ENCODE assay signal across 32 cellular contexts in genomic region chr4:36461344-36461743, GRCh38.
"Had no signal": no experiment of that assay in that cellular context is flagged by ENCODE, and none has a peak within 500 bp of the region (broad histone marks: within the 10 kb centered on the region; RNA-seq: fewer than 3 reads in every experiment).

No MANE protein-coding gene starts in this region.

- H3K27me3 ChIP-seq: adrenal gland, ascending aorta, body of pancreas, brain microvascular endothelial cell, breast epithelium, cardiac muscle cell had no signal

- H3K9me3 ChIP-seq: adrenal gland, ascending aorta, body of pancreas, breast epithelium had no signal

- DNase-seq: activated effector memory CD4-positive, alpha-beta T cell treated with anti-CD3 and anti-CD28 coated beads, Interleukin-2, amount 50 U/mL, for 16 hours; activated effector memory CD4-positive, alpha-beta T cell treated with Interleukin-2 at 50 U/mL for 16 hours; activated gamma-delta T cell; activated gamma-delta T cell treated with Interleukin-2 at 50 U/mL for 16 hours; activated naive CD4-positive, alpha-beta T cell; activated naive CD4-positive, alpha-beta T cell treated with anti-CD3 and anti-CD28 coated beads for 36 hours; activated naive CD4-positive, alpha-beta T cell treated with anti-CD3 and anti-CD28 coated beads, Interleukin-2, amount 10 ng/mL, durations not matched to agents 7 days and 5 days; activated naive CD4-positive, alpha-beta T cell treated with anti-CD3 and anti-CD28 coated beads, Interleukin-2, amount 50 U/mL, for 16 hours; activated naive CD4-positive, alpha-beta T cell treated with Interleukin-2 at 50 U/mL for 16 hours; activated naive CD8-positive, alpha-beta T cell treated with anti-CD3 and anti-CD28 coated beads for 36 hours; activated naive CD8-positive, alpha-beta T cell treated with anti-CD3 and anti-CD28 coated beads, Interleukin-2, amount 10 ng/mL, durations not matched to agents 7 days and 5 days; activated naive CD8-positive, alpha-beta T cell treated with anti-CD3 and anti-CD28 coated beads, Interleukin-2, amount 50 U/mL, for 24 hours; activated T-cell treated with anti-CD3 and anti-CD28 coated beads, Interleukin-2, amount 50 U/mL, for 1 hour; activated T-cell treated with anti-CD3 and anti-CD28 coated beads, Interleukin-2, amount 50 U/mL, for 24 hours; activated T-cell treated with anti-CD3 and anti-CD28 coated beads, Interleukin-2, amount 50 U/mL, for 4 hours; activated T-cell treated with anti-CD3 and anti-CD28 coated beads, Interleukin-2, amount 50 U/mL, for 48 hours; activated T-cell treated with anti-CD3 and anti-CD28 coated beads, Interleukin-2, amount 50 U/mL, for 72 hours; adrenal gland; amniotic stem cell; amygdala; anterior cingulate cortex; aorta; body of pancreas; brain microvascular endothelial cell; caudate nucleus; central memory CD4-positive, alpha-beta T cell; cerebellar nuclear complex had no signal

- H3K4me3 ChIP-seq: adrenal gland, ascending aorta, body of pancreas, breast epithelium, cardiac muscle cell had no signal

- H3K4me1 ChIP-seq: adrenal gland, ascending aorta, body of pancreas, breast epithelium had no signal

- ATAC-seq: activated naive CD4-positive, alpha-beta T cell treated with anti-CD3 and anti-CD28 coated beads, Interleukin-2, amount 50 U/mL, for 72 hours; activated naive CD8-positive, alpha-beta T cell treated with anti-CD3 and anti-CD28 coated beads, Interleukin-2, amount 50 U/mL, for 24 hours; activated T-cell treated with anti-CD3 and anti-CD28 coated beads, Interleukin-2, amount 50 U/mL, for 4 hours; activated T-cell treated with anti-CD3 and anti-CD28 coated beads, Interleukin-2, amount 50 U/mL, for 72 hours; activated T-helper 17 cell treated with anti-CD3 and anti-CD28 coated beads, Interleukin-2, amount 50 U/mL, for 72 hours; body of pancreas had no signal

- H3K36me3 ChIP-seq: adrenal gland, ascending aorta, brain microvascular endothelial cell, breast epithelium, cardiac muscle cell had no signal

- H3K27ac ChIP-seq: adrenal gland, ascending aorta, body of pancreas, brain microvascular endothelial cell, breast epithelium, cardiac muscle cell had no signal
